Comparison of ENCODE assay signal across 34 cellular contexts in the genomic region with DNA sequence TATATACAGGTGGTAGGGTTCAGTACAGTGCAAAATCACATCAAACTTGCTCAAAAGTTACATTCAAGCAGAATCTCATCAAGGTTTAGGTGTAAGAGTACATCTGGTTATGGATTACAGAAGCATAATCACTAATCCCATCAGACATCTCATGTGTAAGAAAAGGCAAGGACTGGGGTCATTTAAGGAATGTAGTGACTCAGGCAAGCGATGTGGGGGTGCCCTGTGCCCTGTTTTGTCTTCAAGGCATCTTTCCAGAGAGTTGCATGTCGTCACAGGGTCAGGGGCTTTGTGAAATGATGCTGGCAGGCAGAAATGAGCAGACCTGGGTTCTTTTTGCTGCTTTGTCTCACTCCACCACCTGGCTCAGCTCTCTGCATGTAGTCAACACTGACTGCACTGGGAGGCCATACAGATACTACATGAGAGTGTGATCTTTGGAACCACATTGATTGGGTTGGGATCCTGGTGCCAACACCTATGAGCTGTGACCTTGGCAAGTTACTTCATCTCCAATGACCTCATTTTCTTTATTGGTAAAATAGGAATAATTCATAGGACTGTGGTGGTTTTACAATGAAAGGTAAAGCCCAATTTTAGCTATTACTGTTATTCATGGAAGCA. TPM values are rescaled to one million over a fixed set of nuclear protein-coding genes. Genes with fewer than 3 reads are reported as not detected.
DNase-seq lines count a peak whose midpoint lies in the region; ATAC-seq, FAIRE-seq and TF ChIP-seq lines count a peak whose summit lies in the region.
"Had no signal": no experiment of that assay in that cellular context is flagged by ENCODE, and none has a peak within 500 bp of the region (broad histone marks: within the 10 kb centered on the region; RNA-seq: fewer than 3 reads in every experiment).

No MANE protein-coding gene starts in this region.

- intact Hi-C loops in dorsolateral prefrontal cortex (cut with DNase I): no loop called here

- FAIRE-seq in small intestine (lab: Jason Lieb, UNC): no peak
- FAIRE-seq: colon had no signal

- H3K9me3 ChIP-seq in liver (ENCODE audit: control insufficient read depth in 4 of 4, low read length in 3 of 4) (no peaks in the 10 kb centered on the region), small intestine (ENCODE audit: control insufficient read depth, low read depth) (no peaks in the 10 kb centered on the region)
- H3K9me3 ChIP-seq: left ventricle myocardium inferior, MG63, suprapubic skin, upper lobe of left lung had no signal

- no peak for TF ChIP-seq CTCF in choroid plexus epithelial cell (conservative IDR thresholded peaks at IDR 0.05; ENCODE audit: low read depth, low read length)
- TF ChIP-seq CTCF in liver (IDR thresholded peaks at IDR 0.05; ENCODE audit: low read depth, low read length, missing input control): no peak
- no peak for TF ChIP-seq CTCF in dorsolateral prefrontal cortex (IDR thresholded peaks at IDR 0.05 in 54 of 56, conservative IDR thresholded peaks at IDR 0.05 in 2 of 56; ENCODE audit: low read depth in 1 of 56, partially characterized antibody in 56 of 56)

- no peak overlapping the region for H3K9ac ChIP-seq in liver (ENCODE audit: low read depth in 1 of 2, low read length in 2 of 2)
- H3K9ac ChIP-seq: GM23248 had no signal

- H3K36me3 ChIP-seq in liver (ENCODE audit: control insufficient read depth in 4 of 4, insufficient read depth in 3 of 4, low read depth in 1 of 4, low read length in 3 of 4): peaks cover 0 to 12% (median 2%) of the 10 kb centered on the region in 4 donors
- peaks cover 4 to 7% of the 10 kb centered on the region in 2 donors for H3K36me3 ChIP-seq in small intestine (ENCODE audit: control insufficient read depth in 2 of 2, insufficient read depth in 2 of 2, low read length in 2 of 2)

- WGBS in liver: 37% methylated on average over 2 of the region's 2 CpGs
- WGBS in small intestine, 3 donors: 94 to 96% (median 94%) methylated on average over 2 of the region's 2 CpGs

- peak; percentile 58 to 69 for TF ChIP-seq RAD21 in liver (IDR thresholded peaks at IDR 0.05)

- no peaks in the 10 kb centered on the region for H3K27me3 ChIP-seq in liver (ENCODE audit: control insufficient read depth in 4 of 4, insufficient read depth in 4 of 4, low read length in 3 of 4)
- no peaks in the 10 kb centered on the region for H3K27me3 ChIP-seq in small intestine (ENCODE audit: control insufficient read depth in 2 of 2, insufficient read depth in 2 of 2, low read length in 2 of 2)
- H3K27me3 ChIP-seq in dorsolateral prefrontal cortex: no peaks in the 10 kb centered on the region
- H3K27me3 ChIP-seq: MG63, suprapubic skin, upper lobe of left lung had no signal

- H3K27ac ChIP-seq in liver (ENCODE audit: low read depth in 1 of 2, low read length in 2 of 2) (peak overlapping the region; percentile 62 to 86), small intestine (ENCODE audit: low read depth in 1 of 2, low read length in 1 of 2) (no peak overlapping the region), dorsolateral prefrontal cortex (no peak overlapping the region)
- H3K27ac ChIP-seq: 22Rv1, C4-2B, GM23248, left ventricle myocardium inferior, PC-9, skin epidermis, suprapubic skin, upper lobe of left lung had no signal

- H3K4me1 ChIP-seq in liver (ENCODE audit: control insufficient read depth in 4 of 4, insufficient read depth in 4 of 4, low read length in 3 of 4) (peaks cover 0 to 27% (median 12%) of the 10 kb centered on the region in 4 donors), small intestine (ENCODE audit: control insufficient read depth in 2 of 2, insufficient read depth in 1 of 2, low read depth in 1 of 2, low read length in 1 of 2) (no peaks in the 10 kb centered on the region)
- H3K4me1 ChIP-seq: left ventricle myocardium inferior, suprapubic skin, upper lobe of left lung had no signal

- no peak for ATAC-seq in HG03095 (IDR thresholded peaks at IDR 0.05; ENCODE audit: unreplicated experiment)
- ATAC-seq: naive thymus-derived CD4-positive, alpha-beta T cell; stimulated activated naive B cell treated with anti-CD40 and anti-IgM and Interleukin-4, amounts not matched to agents 10 μg/mL and 1 μg/mL and 100 μg/mL, for 72 hours had no signal

- DNase-seq in NCI-H82 (lab: John Stamatoyannopoulos, UW): peak; percentile 23
- no peak for DNase-seq in NCI-H82 treated with DMSO at 0.1 percent for 48 hours (lab: John Stamatoyannopoulos, UW; ENCODE audit: unreplicated experiment)
- DNase-seq in choroid plexus epithelial cell (ENCODE audit: low read depth): peak; percentile 46
- peak; percentile 37 for DNase-seq in small intestine
- DNase-seq in SIG-M5 (lab: John Stamatoyannopoulos, UW): no peak
- no peak for DNase-seq in dorsolateral prefrontal cortex
- DNase-seq: activated CD4-positive, alpha-beta memory T cell treated with anti-CD3 and anti-CD28 coated beads for 36 hours; activated CD4-positive, alpha-beta T cell treated with anti-CD3 and anti-CD28 coated beads for 1 hour; activated naive CD4-positive, alpha-beta T cell treated with anti-CD3 and anti-CD28 coated beads, Interleukin-2, amount 50 U/mL, for 16 hours; amniotic stem cell; DMS79 treated with DMSO at 0.1 percent for 48 hours; effector CD8-positive, alpha-beta T cell; GM23248; KBM-7; left ventricle myocardium inferior; MG63; naive thymus-derived CD4-positive, alpha-beta T cell; NCI-H1105 treated with DMSO at 0.1 percent for 48 hours; NCI-H187 treated with DMSO at 0.1 percent for 48 hours; NCI-H2171; NCI-H510A treated with DMSO at 0.1 percent for 48 hours; occipital lobe; PC-9; Right ventricle myocardium superior; stimulated activated naive B cell treated with anti-CD40 and anti-IgM and Interleukin-4, amounts not matched to agents 10 μg/mL and 1 μg/mL and 100 μg/mL, for 72 hours; upper lobe of left lung had no signal

- no peak overlapping the region for H3K4me3 ChIP-seq in choroid plexus epithelial cell (ENCODE audit: low read depth, low read length)
- H3K4me3 ChIP-seq in liver (ENCODE audit: low read depth in 1 of 3, low read length in 3 of 3): no peak overlapping the region
- no peak overlapping the region for H3K4me3 ChIP-seq in small intestine (ENCODE audit: low read depth in 1 of 2, low read length in 2 of 2)
- H3K4me3 ChIP-seq in dorsolateral prefrontal cortex: no peak overlapping the region
- H3K4me3 ChIP-seq: GM23248, left ventricle myocardium inferior, MG63, PC-9, skin epidermis, suprapubic skin, upper lobe of left lung had no signal

TF ChIP-seq in liver, 16 proteins besides CTCF, POLR2A, EP300 and RAD21 (continues in another document):
- TF ChIP-seq TAF1 (conservative IDR thresholded peaks at IDR 0.05) (peak; percentile 81), EGR1 (IDR thresholded peaks at IDR 0.05; ENCODE audit: low read depth in 2 of 2) (peak in 1 of 2 donors; percentile 57), JUND (IDR thresholded peaks at IDR 0.05) (peak; percentile 92 to 95), RXRA (IDR thresholded peaks at IDR 0.05) (peak; percentile 76 to 89), NR2F2 (IDR thresholded peaks at IDR 0.05) (no peak), HNF4G (IDR thresholded peaks at IDR 0.05) (peak; percentile 81)
- TF ChIP-seq, protein P1, sequence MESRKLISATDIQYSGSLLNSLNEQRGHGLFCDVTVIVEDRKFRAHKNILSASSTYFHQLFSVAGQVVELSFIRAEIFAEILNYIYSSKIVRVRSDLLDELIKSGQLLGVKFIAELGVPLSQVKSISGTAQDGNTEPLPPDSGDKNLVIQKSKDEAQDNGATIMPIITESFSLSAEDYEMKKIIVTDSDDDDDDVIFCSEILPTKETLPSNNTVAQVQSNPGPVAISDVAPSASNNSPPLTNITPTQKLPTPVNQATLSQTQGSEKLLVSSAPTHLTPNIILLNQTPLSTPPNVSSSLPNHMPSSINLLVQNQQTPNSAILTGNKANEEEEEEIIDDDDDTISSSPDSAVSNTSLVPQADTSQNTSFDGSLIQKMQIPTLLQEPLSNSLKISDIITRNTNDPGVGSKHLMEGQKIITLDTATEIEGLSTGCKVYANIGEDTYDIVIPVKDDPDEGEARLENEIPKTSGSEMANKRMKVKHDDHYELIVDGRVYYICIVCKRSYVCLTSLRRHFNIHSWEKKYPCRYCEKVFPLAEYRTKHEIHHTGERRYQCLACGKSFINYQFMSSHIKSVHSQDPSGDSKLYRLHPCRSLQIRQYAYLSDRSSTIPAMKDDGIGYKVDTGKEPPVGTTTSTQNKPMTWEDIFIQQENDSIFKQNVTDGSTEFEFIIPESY (IDR thresholded peaks at IDR 0.05): peak; percentile 74
- TF ChIP-seq, protein P2, sequence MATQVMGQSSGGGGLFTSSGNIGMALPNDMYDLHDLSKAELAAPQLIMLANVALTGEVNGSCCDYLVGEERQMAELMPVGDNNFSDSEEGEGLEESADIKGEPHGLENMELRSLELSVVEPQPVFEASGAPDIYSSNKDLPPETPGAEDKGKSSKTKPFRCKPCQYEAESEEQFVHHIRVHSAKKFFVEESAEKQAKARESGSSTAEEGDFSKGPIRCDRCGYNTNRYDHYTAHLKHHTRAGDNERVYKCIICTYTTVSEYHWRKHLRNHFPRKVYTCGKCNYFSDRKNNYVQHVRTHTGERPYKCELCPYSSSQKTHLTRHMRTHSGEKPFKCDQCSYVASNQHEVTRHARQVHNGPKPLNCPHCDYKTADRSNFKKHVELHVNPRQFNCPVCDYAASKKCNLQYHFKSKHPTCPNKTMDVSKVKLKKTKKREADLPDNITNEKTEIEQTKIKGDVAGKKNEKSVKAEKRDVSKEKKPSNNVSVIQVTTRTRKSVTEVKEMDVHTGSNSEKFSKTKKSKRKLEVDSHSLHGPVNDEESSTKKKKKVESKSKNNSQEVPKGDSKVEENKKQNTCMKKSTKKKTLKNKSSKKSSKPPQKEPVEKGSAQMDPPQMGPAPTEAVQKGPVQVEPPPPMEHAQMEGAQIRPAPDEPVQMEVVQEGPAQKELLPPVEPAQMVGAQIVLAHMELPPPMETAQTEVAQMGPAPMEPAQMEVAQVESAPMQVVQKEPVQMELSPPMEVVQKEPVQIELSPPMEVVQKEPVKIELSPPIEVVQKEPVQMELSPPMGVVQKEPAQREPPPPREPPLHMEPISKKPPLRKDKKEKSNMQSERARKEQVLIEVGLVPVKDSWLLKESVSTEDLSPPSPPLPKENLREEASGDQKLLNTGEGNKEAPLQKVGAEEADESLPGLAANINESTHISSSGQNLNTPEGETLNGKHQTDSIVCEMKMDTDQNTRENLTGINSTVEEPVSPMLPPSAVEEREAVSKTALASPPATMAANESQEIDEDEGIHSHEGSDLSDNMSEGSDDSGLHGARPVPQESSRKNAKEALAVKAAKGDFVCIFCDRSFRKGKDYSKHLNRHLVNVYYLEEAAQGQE (IDR thresholded peaks at IDR 0.05): peak; percentile 78

RNA-seq across cellular contexts. Expression of gene HHIPL2, which starts 8.2 kb away (rescaled TPM):
- total RNA-seq in liver (under 1 TPM in 1 of 2 donors, not detected in 1; 0.25 TPM), dorsolateral prefrontal cortex (1 to 10 TPM in 10 of 120 experiments, under 1 TPM in 66, not detected in 44; 0.18 to 2.2 (median 0.53) TPM)
- polyA plus RNA-seq in liver (under 1 TPM in 1 of 2 donors, not detected in 1; 0.05 TPM), small intestine (under 1 TPM in 1 of 3 donors, not detected in 2; 0.04 TPM)
- total RNA-seq: activated CD4-positive, alpha-beta memory T cell treated with anti-CD3 and anti-CD28 coated beads for 36 hours; glomerular endothelial cell; left ventricle myocardium inferior; Right ventricle myocardium superior had no signal
- polyA plus RNA-seq: naive thymus-derived CD4-positive, alpha-beta T cell had no signal

RNA-seq across cellular contexts. Expression of gene TAF1A, which starts 33.6 kb away (rescaled TPM):
- 1 to 10 TPM; 4.2 to 5.2 TPM for total RNA-seq in liver
- 1 to 10 TPM; 1.1 to 1.6 TPM for polyA plus RNA-seq in liver
- 1 to 10 TPM in 2 of 3 donors, under 1 TPM in 1; 0.45 to 2.4 (median 2.3) TPM for polyA plus RNA-seq in small intestine
- total RNA-seq in dorsolateral prefrontal cortex: 10 to 100 TPM in 29 of 120 experiments, 1 to 10 TPM in 91; 5.4 to 15.0 (median 8.7) TPM

Comparison
In these comparisons a context has a peak if more than half of its experiments do, and no peak if none do; other contexts are left out.
1. DNase-seq: peak in NCI-H82 (single experiment), choroid plexus epithelial cell (single experiment) and small intestine (single experiment); none in NCI-H82 treated with DMSO at 0.1 percent for 48 hours (single experiment), SIG-M5 (single experiment) and dorsolateral prefrontal cortex (0 of 10).
2. H3K27ac ChIP-seq: peak in liver (2 of 2); none in small intestine (0 of 2) and dorsolateral prefrontal cortex (0 of 59).